In the genomic region with DNA sequence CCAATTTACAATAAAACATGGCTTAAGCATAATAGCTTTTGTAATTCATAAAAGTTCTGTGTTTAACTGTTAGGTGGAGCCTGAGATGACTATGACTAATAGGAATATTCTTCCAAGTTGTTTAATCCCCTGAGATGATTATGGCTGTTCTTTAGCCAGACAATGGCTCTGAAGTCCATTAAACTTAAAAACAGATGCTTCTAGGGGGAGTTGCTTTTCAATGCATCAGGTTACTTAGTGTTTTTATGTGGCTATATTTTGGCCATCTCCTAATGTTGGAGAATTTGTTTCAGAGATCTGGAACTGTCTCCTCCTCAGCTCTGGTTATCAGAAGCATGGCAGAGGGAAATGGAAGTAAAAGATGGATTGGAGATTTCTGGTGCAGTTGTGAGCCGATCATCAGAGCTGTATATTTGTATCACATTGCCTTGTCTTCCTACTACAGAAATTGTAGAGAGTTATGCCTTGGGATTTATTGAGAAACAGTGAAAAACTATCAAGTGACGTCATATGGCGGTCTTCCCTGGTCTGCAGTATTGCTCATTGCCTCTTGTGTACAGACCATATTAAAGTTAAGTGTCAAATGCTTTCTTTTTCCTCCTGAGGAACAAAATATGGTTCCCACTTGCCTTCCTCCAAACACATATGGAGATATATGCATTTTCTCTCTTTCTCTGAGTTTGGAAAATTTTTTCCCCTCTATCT, we compare ENCODE assay signal across 13 cellular contexts. TPM values are rescaled to one million over a fixed set of nuclear protein-coding genes. Genes with fewer than 3 reads are reported as not detected.
A peak's percentile ranks its signal among the peaks of the same experiment; 100 is the strongest.
DNase-seq lines count a peak whose midpoint lies in the region; ATAC-seq and TF ChIP-seq lines count a peak whose summit lies in the region.
"Had no signal": no experiment of that assay in that cellular context is flagged by ENCODE, and none has a peak within 500 bp of the region (broad histone marks: within the 10 kb centered on the region; RNA-seq: fewer than 3 reads in every experiment).

No MANE protein-coding gene starts in this region.

- H3K36me3 Mint-ChIP-seq in mesothelial cell of epicardium: no peaks in the 10 kb centered on the region

- intact Hi-C loops in A673 (cut with micrococcal nuclease; ENCODE audit: unreplicated experiment): no loop called here

- no peaks in the 10 kb centered on the region for H3K27me3 Mint-ChIP-seq in mesothelial cell of epicardium (ENCODE audit: low read depth)

- ATAC-seq in esophagus mucosa (peak; percentile 66), HG02642 (IDR thresholded peaks at IDR 0.05; ENCODE audit: poor library complexity, unreplicated experiment) (no peak)

- DNase-seq in A673 (ENCODE audit: low spot score) (peak; percentile 39), M059J (ENCODE audit: low read depth) (peak; percentile 50), mesothelial cell of epicardium (ENCODE audit: low spot score in 2 of 2, unreplicated experiment in 2 of 2) (no peak), SHP77 (lab: John Stamatoyannopoulos, UW) (no peak), SIG-M5 (lab: John Stamatoyannopoulos, UW) (no peak)
- DNase-seq in stimulated activated CD4-positive, alpha-beta T cell treated with anti-CD3 and anti-CD28 coated beads, Interleukin-15, amount 100 ng/mL, for 24 hours: no peak
- DNase-seq: amygdala; endodermal cell; NCI-H2029; stimulated activated CD4-positive, alpha-beta T cell treated with anti-CD3 and anti-CD28 coated beads, Interleukin-2, amount 100 ng/mL, for 24 hours had no signal

- H3K27ac ChIP-seq in A673 (ENCODE audit: low read depth, low read length, poor library complexity, severe bottlenecking): no peak overlapping the region

- no peaks in the 10 kb centered on the region for H3K27me3 ChIP-seq in A673 (replicated peaks; ENCODE audit: insufficient read depth, low read depth, low read length, poor library complexity)

- H3K27ac Mint-ChIP-seq in mesothelial cell of epicardium: peak overlapping the region; percentile 84
- H3K27ac Mint-ChIP-seq: endodermal cell, IgD-negative memory B cell had no signal

- H3K9me3 ChIP-seq in A673 (ENCODE audit: low read depth, low read length, poor library complexity, severe bottlenecking): no peaks in the 10 kb centered on the region

- no peak overlapping the region for H3K4me3 Mint-ChIP-seq in mesothelial cell of epicardium
- H3K4me3 Mint-ChIP-seq: endodermal cell, IgD-negative memory B cell had no signal

- CTCF ChIA-PET in A673 (lab: Charles Lee): no interaction called here

- POLR2A ChIA-PET in A673 (lab: Charles Lee; ENCODE audit: low non-redundant PET): no interaction called here

- H3K9me3 Mint-ChIP-seq in mesothelial cell of epicardium: peaks cover 4% of the 10 kb centered on the region
- H3K9me3 Mint-ChIP-seq: endodermal cell had no signal

- no peak overlapping the region for H3K4me3 ChIP-seq in A673 (ENCODE audit: low read depth, low read length, poor library complexity, severe bottlenecking)

- peaks cover 11% of the 10 kb centered on the region for H3K4me1 Mint-ChIP-seq in mesothelial cell of epicardium
- H3K4me1 Mint-ChIP-seq: endodermal cell, IgD-negative memory B cell had no signal

- H3K36me3 ChIP-seq in A673 (ENCODE audit: insufficient read depth, low read length, poor library complexity, severe bottlenecking): no peaks in the 10 kb centered on the region

- BruUV-seq in A673 (replicated peaks; lab: Mats Ljungman, UMichigan): no TSS peak

- TF ChIP-seq CTCF in A673 (conservative IDR thresholded peaks at IDR 0.05; ENCODE audit: low read depth, low read length): no peak
- no peak for TF ChIP-seq CTCF in mesothelial cell of epicardium (IDR thresholded peaks at IDR 0.05; ENCODE audit: unreplicated experiment)

- H3K4me1 ChIP-seq in A673 (ENCODE audit: insufficient read depth, low read length, poor library complexity, severe bottlenecking): peaks cover 4% of the 10 kb centered on the region

RNA-seq across cellular contexts. Expression of a gene that starts 29.7 kb away (rescaled TPM):
- total RNA-seq in A673 (2021) (3.9 and 4.3 TPM in 2 replicates), esophagus mucosa (28.0 TPM), mesothelial cell of epicardium (7.5 to 9.8 TPM (median 9.2 TPM) in 3 replicates)
- 24.7 and 27.1 TPM in 2 replicates for total RNA-seq in M059J (2014; rRNA removed; shearing (Covaris generic))

Comparison
In these comparisons a context has a peak if more than half of its experiments do, and no peak if none do; other contexts are left out.
1. DNase-seq: peak in A673 (single experiment) and M059J (single experiment); none in mesothelial cell of epicardium (0 of 2), SHP77 (0 of 2), stimulated activated CD4-positive, alpha-beta T cell treated with anti-CD3 and anti-CD28 coated beads, Interleukin-15, amount 100 ng/mL, for 24 hours (single experiment) and SIG-M5 (single experiment).